ENCODE assay signal across 1 cellular context in the genomic region with DNA sequence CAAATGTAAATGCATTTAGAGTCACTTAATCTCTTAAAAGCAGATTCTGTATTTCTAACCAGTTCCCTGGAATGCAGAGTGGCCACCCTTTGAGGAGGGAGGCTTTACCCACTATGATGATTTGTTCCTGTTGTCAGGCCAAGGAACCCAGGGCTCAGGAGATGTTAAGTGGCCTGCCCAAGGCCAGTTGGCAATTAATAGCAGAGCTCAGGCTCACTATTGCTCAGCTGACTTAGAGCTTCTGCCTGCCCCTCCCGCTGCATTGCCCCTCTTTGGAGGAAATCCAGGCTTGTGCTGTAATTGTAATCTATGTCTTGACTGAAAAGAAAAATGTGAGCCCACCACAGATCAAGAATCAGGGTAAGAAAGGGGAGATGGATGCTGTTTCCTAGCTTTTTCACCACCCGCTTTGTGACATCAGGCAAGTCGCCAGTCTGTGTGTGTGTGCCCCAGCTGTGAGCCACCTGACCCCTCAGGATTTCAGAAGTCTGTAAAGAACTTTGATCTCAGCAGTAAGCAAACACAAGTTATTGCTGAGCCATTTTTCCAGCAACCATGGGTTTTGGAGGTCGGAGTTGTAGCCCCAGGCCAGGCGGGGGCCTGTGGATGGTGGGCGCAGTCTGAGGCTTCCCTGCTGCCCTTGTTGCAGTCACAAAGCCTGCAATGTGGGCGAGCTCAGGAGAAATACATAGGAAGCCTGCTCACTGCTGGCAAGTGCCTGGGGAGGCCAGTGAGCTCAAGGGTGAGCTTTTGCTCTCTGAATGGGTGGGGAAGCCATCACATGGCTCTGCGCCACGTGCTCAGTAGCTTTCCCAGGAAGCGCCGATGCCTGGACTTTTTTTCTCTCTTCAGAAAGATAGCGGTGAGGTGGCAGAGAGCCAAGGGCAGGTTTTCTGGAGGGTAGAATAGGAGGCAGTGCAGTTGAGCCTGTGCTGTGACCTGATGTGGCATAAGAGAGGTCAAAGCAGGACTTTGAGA.
TF ChIP-seq lines count a peak whose summit lies in the region.

No MANE protein-coding gene starts in this region.

TF ChIP-seq in GM12878, 131 proteins besides CTCF, POLR2A, EP300 and RAD21:
- TF ChIP-seq ZNF24 (IDR thresholded peaks at IDR 0.05) (no peak), YBX1 (IDR thresholded peaks at IDR 0.05) (no peak), SPI1 (IDR thresholded peaks at IDR 0.05; ENCODE audit: borderline replicate concordance, insufficient read depth, low read depth, low read length) (no peak), RFX5 (IDR thresholded peaks at IDR 0.05; ENCODE audit: low read depth, low read length) (no peak), JUND (IDR thresholded peaks at IDR 0.05; ENCODE audit: low read depth, low read length) (no peak), SMAD5 (IDR thresholded peaks at IDR 0.05; ENCODE audit: low read depth) (no peak), CHD1 (IDR thresholded peaks at IDR 0.05; ENCODE audit: low read depth, low read length) (no peak), USF2 (IDR thresholded peaks at IDR 0.05; ENCODE audit: borderline replicate concordance, low read depth, low read length) (no peak), NR2F1 (conservative IDR thresholded peaks at IDR 0.05) (no peak), SP1 (IDR thresholded peaks at IDR 0.05; ENCODE audit: low read depth, low read length) (no peak), CEBPZ (IDR thresholded peaks at IDR 0.05; ENCODE audit: low read depth, low read length) (no peak), ZBTB33 (IDR thresholded peaks at IDR 0.05) (peak; percentile 80)
- TF ChIP-seq, protein P1, sequence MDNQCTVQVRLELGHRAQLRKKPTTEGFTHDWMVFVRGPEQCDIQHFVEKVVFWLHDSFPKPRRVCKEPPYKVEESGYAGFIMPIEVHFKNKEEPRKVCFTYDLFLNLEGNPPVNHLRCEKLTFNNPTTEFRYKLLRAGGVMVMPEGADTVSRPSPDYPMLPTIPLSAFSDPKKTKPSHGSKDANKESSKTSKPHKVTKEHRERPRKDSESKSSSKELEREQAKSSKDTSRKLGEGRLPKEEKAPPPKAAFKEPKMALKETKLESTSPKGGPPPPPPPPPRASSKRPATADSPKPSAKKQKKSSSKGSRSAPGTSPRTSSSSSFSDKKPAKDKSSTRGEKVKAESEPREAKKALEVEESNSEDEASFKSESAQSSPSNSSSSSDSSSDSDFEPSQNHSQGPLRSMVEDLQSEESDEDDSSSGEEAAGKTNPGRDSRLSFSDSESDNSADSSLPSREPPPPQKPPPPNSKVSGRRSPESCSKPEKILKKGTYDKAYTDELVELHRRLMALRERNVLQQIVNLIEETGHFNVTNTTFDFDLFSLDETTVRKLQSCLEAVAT (IDR thresholded peaks at IDR 0.05) = 0 out of 2 replicates have a peak, but pooled peaks have one; percentile 26
- TF ChIP-seq, protein P2, sequence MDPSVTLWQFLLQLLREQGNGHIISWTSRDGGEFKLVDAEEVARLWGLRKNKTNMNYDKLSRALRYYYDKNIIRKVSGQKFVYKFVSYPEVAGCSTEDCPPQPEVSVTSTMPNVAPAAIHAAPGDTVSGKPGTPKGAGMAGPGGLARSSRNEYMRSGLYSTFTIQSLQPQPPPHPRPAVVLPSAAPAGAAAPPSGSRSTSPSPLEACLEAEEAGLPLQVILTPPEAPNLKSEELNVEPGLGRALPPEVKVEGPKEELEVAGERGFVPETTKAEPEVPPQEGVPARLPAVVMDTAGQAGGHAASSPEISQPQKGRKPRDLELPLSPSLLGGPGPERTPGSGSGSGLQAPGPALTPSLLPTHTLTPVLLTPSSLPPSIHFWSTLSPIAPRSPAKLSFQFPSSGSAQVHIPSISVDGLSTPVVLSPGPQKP (IDR thresholded peaks at IDR 0.05; ENCODE audit: low read depth, low read length) = no peak
